Comparison of ENCODE assay signal across 36 cellular contexts in the genomic region with DNA sequence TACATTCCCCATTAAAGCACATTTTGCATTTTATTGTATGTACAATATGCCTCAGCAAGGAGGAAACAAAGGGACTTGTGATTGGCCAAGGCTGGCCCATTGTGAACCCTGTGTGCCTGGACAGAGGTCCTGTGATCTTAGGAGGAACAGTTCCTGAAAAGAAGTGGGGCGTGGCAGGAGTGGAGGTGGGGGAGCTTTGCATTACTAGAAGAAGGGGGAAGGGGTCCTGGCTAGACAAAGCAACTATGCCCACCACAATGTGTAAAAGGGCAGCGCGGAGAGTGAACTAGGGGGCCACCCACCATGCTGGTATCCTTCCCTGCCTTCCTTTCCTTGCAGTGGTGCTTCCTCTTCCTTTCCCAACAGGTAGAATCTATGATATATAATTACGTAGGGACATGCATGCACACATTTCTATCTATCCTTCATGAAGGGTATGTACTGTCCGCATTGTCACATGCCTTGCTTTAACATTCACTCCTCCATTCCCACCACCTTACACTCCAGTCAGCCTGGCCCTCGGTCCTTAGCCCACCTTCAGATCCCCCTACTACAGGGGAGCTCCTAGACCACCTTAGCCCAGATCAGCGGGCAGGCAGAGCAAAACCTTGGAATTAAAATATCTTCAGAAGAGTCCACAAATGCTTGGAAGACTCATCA. TPM values are rescaled to one million over a fixed set of nuclear protein-coding genes. Genes with fewer than 3 reads are reported as not detected.
"Had no signal": no experiment of that assay in that cellular context is flagged by ENCODE, and none has a peak within 500 bp of the region (broad histone marks: within the 10 kb centered on the region; RNA-seq: fewer than 3 reads in every experiment).

No MANE protein-coding gene starts in this region.

- H3K27me3 Mint-ChIP-seq: activated naive CD8-positive, alpha-beta T cell treated with anti-CD3 and anti-CD28 coated beads, Interleukin-2, amount 50 U/mL, for 24 hours had no signal

- H3K27ac ChIP-seq: Peyer's patch, RWPE1, VCaP had no signal

- H3K36me3 Mint-ChIP-seq: activated CD8-positive, alpha-beta memory T cell treated with anti-CD3 and anti-CD28 coated beads, Interleukin-2, amount 10 ng/mL, durations not matched to agents 7 days and 5 days; activated naive CD4-positive, alpha-beta T cell treated with anti-CD3 and anti-CD28 coated beads, Interleukin-2, amount 10 ng/mL, durations not matched to agents 7 days and 5 days; activated naive CD8-positive, alpha-beta T cell; brain had no signal

- FAIRE-seq: bronchial epithelial cell had no signal

- H3K4me1 Mint-ChIP-seq: activated B cell treated with CpG ODN at 0.5 μM for 24 hours; activated CD4-positive, alpha-beta memory T cell treated with anti-CD3 and anti-CD28 coated beads, Interleukin-2, amount 10 ng/mL, durations not matched to agents 7 days and 5 days; activated CD8-positive, alpha-beta memory T cell treated with anti-CD3 and anti-CD28 coated beads, Interleukin-2, amount 10 ng/mL, durations not matched to agents 7 days and 5 days; activated naive CD4-positive, alpha-beta T cell treated with anti-CD3 and anti-CD28 coated beads, Interleukin-2, amount 10 ng/mL, durations not matched to agents 7 days and 5 days; activated naive CD8-positive, alpha-beta T cell treated with anti-CD3 and anti-CD28 coated beads, Interleukin-2, amount 50 U/mL, for 24 hours had no signal

- H3K9me3 ChIP-seq: Peyer's patch had no signal

- H3K9me3 Mint-ChIP-seq: activated B cell treated with CpG ODN at 0.5 μM for 24 hours; activated CD4-positive, alpha-beta memory T cell treated with anti-CD3 and anti-CD28 coated beads, Interleukin-2, amount 10 ng/mL, durations not matched to agents 7 days and 5 days; activated naive CD4-positive, alpha-beta T cell treated with anti-CD3 and anti-CD28 coated beads, Interleukin-2, amount 10 ng/mL, durations not matched to agents 7 days and 5 days; activated naive CD8-positive, alpha-beta T cell treated with anti-CD3 and anti-CD28 coated beads, Interleukin-2, amount 50 U/mL, for 24 hours had no signal

- H3K4me3 ChIP-seq: Peyer's patch had no signal

- H3K27me3 ChIP-seq: Peyer's patch had no signal

- ATAC-seq: activated CD8-positive, alpha-beta memory T cell treated with anti-CD3 and anti-CD28 coated beads, Interleukin-2, amount 10 ng/mL, durations not matched to agents 7 days and 5 days; activated naive CD8-positive, alpha-beta T cell treated with anti-CD3 and anti-CD28 coated beads, Interleukin-2, amount 50 U/mL, for 24 hours had no signal

- DNase-seq: activated B cell treated with CpG ODN at 0.5 μM for 24 hours; activated CD4-positive, alpha-beta memory T cell treated with anti-CD3 and anti-CD28 coated beads, Interleukin-2, amount 10 ng/mL, durations not matched to agents 7 days and 5 days; activated CD4-positive, alpha-beta T cell treated with anti-CD3 and anti-CD28 coated beads for 1 hour; activated CD4-positive, alpha-beta T cell treated with anti-CD3 and anti-CD28 coated beads for 48 hours; activated CD8-positive, alpha-beta memory T cell treated with anti-CD3 and anti-CD28 coated beads for 24 hours; activated CD8-positive, alpha-beta memory T cell treated with anti-CD3 and anti-CD28 coated beads, Interleukin-2, amount 10 ng/mL, durations not matched to agents 7 days and 5 days; activated CD8-positive, alpha-beta memory T cell treated with anti-CD3 and anti-CD28 coated beads, Interleukin-2, amount 50 U/mL, for 48 hours; activated effector memory CD4-positive, alpha-beta T cell treated with Interleukin-2 at 50 U/mL for 16 hours; activated naive CD4-positive, alpha-beta T cell treated with anti-CD3 and anti-CD28 coated beads, Interleukin-2, amount 10 ng/mL, durations not matched to agents 7 days and 5 days; activated naive CD8-positive, alpha-beta T cell treated with anti-CD3 and anti-CD28 coated beads, Interleukin-2, amount 50 U/mL, for 24 hours; activated T-cell treated with anti-CD3 and anti-CD28 coated beads, Interleukin-2, amount 50 U/mL, for 48 hours; anterior cingulate cortex; caudate nucleus; cerebellar nuclear complex; Karpas-422; NCI-H1105; NCI-H1417 treated with DMSO at 0.1 percent for 48 hours; NCI-H1930; NCI-H2081 treated with DMSO at 0.1 percent for 48 hours; NCI-H226; NCI-H446 treated with DMSO at 0.1 percent for 48 hours; NCI-H524; NCI-H69; NCI-H82; Peyer's patch; Right ventricle myocardium superior; SW 1271; T-helper 1 cell; T-helper 2 cell; T-helper 9 cell had no signal

- H3K27ac Mint-ChIP-seq: activated B cell treated with CpG ODN at 0.5 μM for 24 hours; activated CD4-positive, alpha-beta memory T cell treated with anti-CD3 and anti-CD28 coated beads, Interleukin-2, amount 10 ng/mL, durations not matched to agents 7 days and 5 days; activated CD8-positive, alpha-beta memory T cell treated with anti-CD3 and anti-CD28 coated beads, Interleukin-2, amount 10 ng/mL, durations not matched to agents 7 days and 5 days; activated naive CD4-positive, alpha-beta T cell treated with anti-CD3 and anti-CD28 coated beads, Interleukin-2, amount 10 ng/mL, durations not matched to agents 7 days and 5 days; activated naive CD8-positive, alpha-beta T cell; activated naive CD8-positive, alpha-beta T cell treated with anti-CD3 and anti-CD28 coated beads, Interleukin-2, amount 50 U/mL, for 24 hours; brain had no signal

- H3K4me3 Mint-ChIP-seq: activated B cell treated with CpG ODN at 0.5 μM for 24 hours; activated CD4-positive, alpha-beta memory T cell treated with anti-CD3 and anti-CD28 coated beads, Interleukin-2, amount 10 ng/mL, durations not matched to agents 7 days and 5 days; activated CD8-positive, alpha-beta memory T cell treated with anti-CD3 and anti-CD28 coated beads, Interleukin-2, amount 10 ng/mL, durations not matched to agents 7 days and 5 days; activated naive CD4-positive, alpha-beta T cell treated with anti-CD3 and anti-CD28 coated beads, Interleukin-2, amount 10 ng/mL, durations not matched to agents 7 days and 5 days; activated naive CD8-positive, alpha-beta T cell; activated naive CD8-positive, alpha-beta T cell treated with anti-CD3 and anti-CD28 coated beads, Interleukin-2, amount 50 U/mL, for 24 hours; brain had no signal

RNA-seq across cellular contexts. Expression of a gene that starts 43.5 kb away (rescaled TPM):
- total RNA-seq: activated B cell treated with CpG ODN at 0.5 μM for 24 hours; activated CD4-positive, alpha-beta memory T cell treated with anti-CD3 and anti-CD28 coated beads, Interleukin-2, amount 10 ng/mL, durations not matched to agents 7 days and 5 days; activated CD8-positive, alpha-beta memory T cell treated with anti-CD3 and anti-CD28 coated beads, Interleukin-2, amount 10 ng/mL, durations not matched to agents 7 days and 5 days; MCF 10A; Peyer's patch; Right ventricle myocardium superior had no signal

RNA-seq across cellular contexts. Expression of a gene that starts 58.2 kb away (rescaled TPM):
- total RNA-seq: activated B cell treated with CpG ODN at 0.5 μM for 24 hours; activated CD4-positive, alpha-beta memory T cell treated with anti-CD3 and anti-CD28 coated beads, Interleukin-2, amount 10 ng/mL, durations not matched to agents 7 days and 5 days; MCF 10A; Peyer's patch; Right ventricle myocardium superior had no signal
